ENCODE assay signal across 1 cellular context in the genomic region with DNA sequence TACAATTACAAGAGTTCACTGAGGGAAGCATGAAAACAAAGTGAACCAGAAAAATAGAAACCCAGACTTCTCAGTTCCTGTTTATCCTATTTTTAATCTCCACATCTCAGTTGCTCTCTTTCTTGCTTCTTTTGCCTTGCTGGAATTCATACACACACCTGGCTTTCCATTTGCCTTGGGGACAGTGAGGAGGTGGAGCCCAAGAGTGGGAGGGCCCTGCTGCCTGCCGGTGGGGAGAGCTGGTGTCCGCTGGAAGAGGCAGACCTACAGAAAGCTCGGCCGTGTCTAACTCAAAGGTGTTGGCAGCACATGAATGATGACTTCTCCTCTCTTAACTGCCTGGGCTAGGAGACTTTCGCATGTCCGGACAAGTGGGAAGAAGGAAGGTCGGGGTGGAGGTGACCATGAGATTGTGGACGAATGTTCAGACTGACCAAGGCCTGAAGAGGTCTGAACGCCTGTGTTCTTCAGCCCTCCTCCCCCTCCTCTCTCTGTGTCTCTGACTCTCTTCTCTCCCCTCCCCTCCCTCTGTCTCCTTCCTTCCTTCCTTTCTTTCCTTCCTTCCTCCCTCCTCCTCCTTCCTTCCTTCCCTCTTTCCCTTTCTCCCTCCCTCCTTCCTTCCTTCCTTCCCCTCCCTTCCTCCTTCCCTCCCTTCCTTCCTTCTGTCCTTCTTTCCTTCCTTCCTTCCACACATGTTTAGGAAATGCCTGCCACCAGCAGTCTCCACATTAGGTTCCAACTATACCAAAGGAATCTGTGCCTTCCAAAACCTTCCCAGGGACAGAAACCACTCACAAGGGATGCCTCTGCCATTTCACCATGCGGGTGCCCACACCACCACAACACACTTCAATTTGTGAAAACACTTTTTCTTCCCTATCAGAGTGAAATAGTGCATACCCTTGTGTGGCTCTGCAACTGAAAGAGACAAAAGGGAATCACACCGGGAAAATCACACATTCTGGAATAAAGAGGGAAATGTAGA.
TF ChIP-seq lines count a peak whose summit lies in the region.

No MANE protein-coding gene starts in this region.

TF ChIP-seq in K562, 482 proteins besides CTCF, POLR2A, EP300 and RAD21 (continued from another document):
- TF ChIP-seq ETV1 (tag; conservative IDR thresholded peaks at IDR 0.05; ENCODE audit: low read depth) (peak; percentile 76), L3MBTL2 (IDR thresholded peaks at IDR 0.05) (peak; percentile 49; the same call in 1 of the 2 replicates), ZBTB26 (CRISPR knock-in tag; IDR thresholded peaks at IDR 0.05) (peak; percentile 97), YBX1 (IDR thresholded peaks at IDR 0.05) (0 out of 2 replicates have a peak, but pooled peaks have one; percentile 13), BDP1 (IDR thresholded peaks at IDR 0.05; ENCODE audit: insufficient read depth, insufficient read length) (no peak), ZNF316 (IDR thresholded peaks at IDR 0.05) (peak; percentile 23; the same call in 1 of the 2 replicates), TAF9B (IDR thresholded peaks at IDR 0.05; ENCODE audit: partially characterized antibody) (no peak), MAFK (IDR thresholded peaks at IDR 0.05; ENCODE audit: low read length) (no peak), E2F3 (CRISPR knock-in tag; IDR thresholded peaks at IDR 0.05) (peak; percentile 12; the same call in 1 of the 2 replicates), EHMT2 (IDR thresholded peaks at IDR 0.05) (peak; percentile 73; the same call in 1 of the 2 replicates)
- TF ChIP-seq, protein P1, sequence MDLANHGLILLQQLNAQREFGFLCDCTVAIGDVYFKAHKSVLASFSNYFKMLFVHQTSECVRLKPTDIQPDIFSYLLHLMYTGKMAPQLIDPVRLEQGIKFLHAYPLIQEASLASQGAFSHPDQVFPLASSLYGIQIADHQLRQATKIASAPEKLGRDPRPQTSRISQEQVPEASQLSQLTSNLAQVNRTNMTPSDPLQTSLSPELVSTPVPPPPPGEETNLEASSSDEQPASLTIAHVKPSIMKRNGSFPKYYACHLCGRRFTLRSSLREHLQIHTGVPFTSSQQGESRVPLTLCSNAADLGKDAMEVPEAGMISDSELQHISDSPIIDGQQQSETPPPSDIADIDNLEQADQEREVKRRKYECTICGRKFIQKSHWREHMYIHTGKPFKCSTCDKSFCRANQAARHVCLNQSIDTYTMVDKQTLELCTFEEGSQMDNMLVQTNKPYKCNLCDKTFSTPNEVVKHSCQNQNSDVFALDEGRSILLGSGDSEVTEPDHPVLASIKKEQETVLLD (IDR thresholded peaks at IDR 0.05): peak; percentile 68; the same call in 1 of the 2 replicates
- TF ChIP-seq, protein P2, sequence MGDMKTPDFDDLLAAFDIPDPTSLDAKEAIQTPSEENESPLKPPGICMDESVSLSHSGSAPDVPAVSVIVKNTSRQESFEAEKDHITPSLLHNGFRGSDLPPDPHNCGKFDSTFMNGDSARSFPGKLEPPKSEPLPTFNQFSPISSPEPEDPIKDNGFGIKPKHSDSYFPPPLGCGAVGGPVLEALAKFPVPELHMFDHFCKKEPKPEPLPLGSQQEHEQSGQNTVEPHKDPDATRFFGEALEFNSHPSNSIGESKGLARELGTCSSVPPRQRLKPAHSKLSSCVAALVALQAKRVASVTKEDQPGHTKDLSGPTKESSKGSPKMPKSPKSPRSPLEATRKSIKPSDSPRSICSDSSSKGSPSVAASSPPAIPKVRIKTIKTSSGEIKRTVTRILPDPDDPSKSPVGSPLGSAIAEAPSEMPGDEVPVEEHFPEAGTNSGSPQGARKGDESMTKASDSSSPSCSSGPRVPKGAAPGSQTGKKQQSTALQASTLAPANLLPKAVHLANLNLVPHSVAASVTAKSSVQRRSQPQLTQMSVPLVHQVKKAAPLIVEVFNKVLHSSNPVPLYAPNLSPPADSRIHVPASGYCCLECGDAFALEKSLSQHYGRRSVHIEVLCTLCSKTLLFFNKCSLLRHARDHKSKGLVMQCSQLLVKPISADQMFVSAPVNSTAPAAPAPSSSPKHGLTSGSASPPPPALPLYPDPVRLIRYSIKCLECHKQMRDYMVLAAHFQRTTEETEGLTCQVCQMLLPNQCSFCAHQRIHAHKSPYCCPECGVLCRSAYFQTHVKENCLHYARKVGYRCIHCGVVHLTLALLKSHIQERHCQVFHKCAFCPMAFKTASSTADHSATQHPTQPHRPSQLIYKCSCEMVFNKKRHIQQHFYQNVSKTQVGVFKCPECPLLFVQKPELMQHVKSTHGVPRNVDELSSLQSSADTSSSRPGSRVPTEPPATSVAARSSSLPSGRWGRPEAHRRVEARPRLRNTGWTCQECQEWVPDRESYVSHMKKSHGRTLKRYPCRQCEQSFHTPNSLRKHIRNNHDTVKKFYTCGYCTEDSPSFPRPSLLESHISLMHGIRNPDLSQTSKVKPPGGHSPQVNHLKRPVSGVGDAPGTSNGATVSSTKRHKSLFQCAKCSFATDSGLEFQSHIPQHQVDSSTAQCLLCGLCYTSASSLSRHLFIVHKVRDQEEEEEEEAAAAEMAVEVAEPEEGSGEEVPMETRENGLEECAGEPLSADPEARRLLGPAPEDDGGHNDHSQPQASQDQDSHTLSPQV (IDR thresholded peaks at IDR 0.05): peak; percentile 14; the same call in 1 of the 2 replicates
